ENCODE assay signal across 19 cellular contexts in the genomic region with DNA sequence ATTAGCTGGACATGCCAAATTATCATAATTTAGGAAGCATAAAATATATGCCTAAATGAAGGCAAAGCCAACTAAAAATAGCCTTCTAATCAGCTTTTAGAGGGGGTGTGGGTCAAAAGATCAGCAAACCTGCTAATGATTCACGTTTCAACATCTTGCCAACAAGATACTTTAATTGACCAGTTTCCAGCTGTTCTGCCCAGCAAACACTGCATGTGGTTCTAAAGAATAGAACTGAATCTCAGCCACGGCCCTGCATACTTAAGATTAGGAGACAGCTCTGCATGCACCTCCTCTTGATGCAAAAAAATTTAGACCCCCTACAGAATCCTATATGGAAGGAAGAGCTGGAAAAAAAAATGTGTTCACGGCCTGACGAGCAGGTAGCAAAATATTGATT.
DNase-seq lines count a peak whose midpoint lies in the region; ATAC-seq, FAIRE-seq and TF ChIP-seq lines count a peak whose summit lies in the region.
"Had no signal": no experiment of that assay in that cellular context is flagged by ENCODE, and none has a peak within 500 bp of the region (broad histone marks: within the 10 kb centered on the region; RNA-seq: fewer than 3 reads in every experiment).

No MANE protein-coding gene starts in this region.

- H2AFZ ChIP-seq in parathyroid adenoma, result peak overlapping the region; percentile 66

- H3K9me3 ChIP-seq in HUES48 (ENCODE audit: control insufficient read depth, insufficient read depth, low read length) (no peaks in the 10 kb centered on the region), endodermal cell (ENCODE audit: control insufficient read depth, low read length) (peaks cover 7% of the 10 kb centered on the region), parathyroid adenoma (ENCODE audit: control insufficient read depth, low read length) (no peaks in the 10 kb centered on the region), upper lobe of right lung (no peaks in the 10 kb centered on the region)
- H3K9me3 ChIP-seq: MG63 had no signal

- POLR2A ChIA-PET in activated CD4-positive, alpha-beta memory T cell treated with anti-CD3 and anti-CD28 coated beads for 36 hours (lab: Charles Lee), result no interaction called here

- H3K27me3 Mint-ChIP-seq in endodermal cell (ENCODE audit: insufficient read depth), result no peaks in the 10 kb centered on the region
- H3K27me3 Mint-ChIP-seq in activated CD4-positive, alpha-beta memory T cell treated with anti-CD3 and anti-CD28 coated beads for 36 hours, result no peaks in the 10 kb centered on the region
- H3K27me3 Mint-ChIP-seq: B cell had no signal

- H3K4me3 ChIP-seq in HUES48 (ENCODE audit: low read depth, low read length) (no peak overlapping the region), endodermal cell (ENCODE audit: low read length) (no peak overlapping the region), parathyroid adenoma (ENCODE audit: low read depth, low read length) (no peak overlapping the region), upper lobe of right lung (no peak overlapping the region)
- H3K4me3 ChIP-seq: GM12878, MG63 had no signal

- ATAC-seq in upper lobe of right lung, result no peak
- ATAC-seq: GM12878 had no signal

- DNase-seq in NCI-H69 (lab: John Stamatoyannopoulos, UW) (peak; percentile 96), endodermal cell (peak; percentile 65), iPS-NIHi7 (ENCODE audit: extremely low spot score) (no peak), upper lobe of right lung (no peak), H54 (ENCODE audit: insufficient read length, low spot score) (no peak)
- DNase-seq in activated CD4-positive, alpha-beta memory T cell treated with anti-CD3 and anti-CD28 coated beads for 36 hours, result no peak
- DNase-seq: CD4-positive, CD25-positive, alpha-beta regulatory T cell; GDM1; GOT3; Karpas-422; MG63; NCI-H1092; NCI-H187; NCI-H748 treated with DMSO at 0.1 percent for 48 hours had no signal

- peak overlapping the region; percentile 60 for H3K27ac ChIP-seq in HUES48 (ENCODE audit: low read depth, low read length)
- H3K27ac ChIP-seq in endodermal cell (ENCODE audit: low read depth, low read length), result peak overlapping the region; percentile 61
- peak overlapping the region; percentile 8 for H3K27ac ChIP-seq in parathyroid adenoma
- H3K27ac ChIP-seq in upper lobe of right lung, result no peak overlapping the region

- H3K4me1 ChIP-seq in HUES48 (ENCODE audit: control insufficient read depth, insufficient read depth, low read length), result peaks cover 9% of the 10 kb centered on the region; the same call in 1 of the 2 replicates
- peaks cover 26% of the 10 kb centered on the region for H3K4me1 ChIP-seq in endodermal cell (ENCODE audit: control insufficient read depth, insufficient read depth, low read length)
- H3K4me1 ChIP-seq in parathyroid adenoma, result peaks cover 15% of the 10 kb centered on the region
- H3K4me1 ChIP-seq in upper lobe of right lung, result no peaks in the 10 kb centered on the region

- H3K9ac ChIP-seq in HUES48 (ENCODE audit: low read depth, low read length) (no peak overlapping the region), endodermal cell (ENCODE audit: extremely low read depth, low read length, poor library complexity, severe bottlenecking) (no peak overlapping the region), parathyroid adenoma (no peak overlapping the region)

- no peak for TF ChIP-seq CTCF in endodermal cell (conservative IDR thresholded peaks at IDR 0.05)
- TF ChIP-seq CTCF in parathyroid adenoma (IDR thresholded peaks at IDR 0.05), result no peak
- TF ChIP-seq CTCF in upper lobe of right lung (IDR thresholded peaks at IDR 0.05), result no peak

- WGBS in endodermal cell (ENCODE audit: insufficient coverage in 1 of 2, insufficient read length in 1 of 2), 2 experiments, result 45 to 62% methylated on average over 3 to 4 of the region's 4 CpGs

- peaks cover 2% of the 10 kb centered on the region for H3K36me3 Mint-ChIP-seq in endodermal cell (ENCODE audit: low read depth)
- H3K36me3 Mint-ChIP-seq in activated CD4-positive, alpha-beta memory T cell treated with anti-CD3 and anti-CD28 coated beads for 36 hours, result no peaks in the 10 kb centered on the region
- H3K36me3 Mint-ChIP-seq: CD4-positive, CD25-positive, alpha-beta regulatory T cell had no signal

- H3K79me2 ChIP-seq in parathyroid adenoma, result no peaks in the 10 kb centered on the region

- H3K36me3 ChIP-seq in HUES48 (ENCODE audit: control insufficient read depth, insufficient read depth, low read length) (no peaks in the 10 kb centered on the region), endodermal cell (ENCODE audit: control insufficient read depth, insufficient read depth, low read length) (no peaks in the 10 kb centered on the region), parathyroid adenoma (ENCODE audit: control insufficient read depth, insufficient read depth, low read length) (no peaks in the 10 kb centered on the region), upper lobe of right lung (no peaks in the 10 kb centered on the region)
- H3K36me3 ChIP-seq: MG63 had no signal

- FAIRE-seq in H54 (lab: Jason Lieb, UNC), result no peak
- FAIRE-seq: GM12878, GM18507 had no signal

- no peak overlapping the region for H3K4me2 ChIP-seq in parathyroid adenoma (ENCODE audit: low read length)

- H3K4me1 Mint-ChIP-seq in endodermal cell, result peaks cover 49% of the 10 kb centered on the region
- no peaks in the 10 kb centered on the region for H3K4me1 Mint-ChIP-seq in activated CD4-positive, alpha-beta memory T cell treated with anti-CD3 and anti-CD28 coated beads for 36 hours (ENCODE audit: low read depth)
- H3K4me1 Mint-ChIP-seq: B cell; CD4-positive, CD25-positive, alpha-beta regulatory T cell had no signal

- H3K9me3 Mint-ChIP-seq in endodermal cell, result peaks cover 2% of the 10 kb centered on the region
- no peaks in the 10 kb centered on the region for H3K9me3 Mint-ChIP-seq in activated CD4-positive, alpha-beta memory T cell treated with anti-CD3 and anti-CD28 coated beads for 36 hours

- intact Hi-C loops in activated CD4-positive, alpha-beta memory T cell treated with anti-CD3 and anti-CD28 coated beads for 36 hours (cut with micrococcal nuclease), result no loop called here
- intact Hi-C loops in upper lobe of right lung (cut with DNase I), result no loop called here

- H3K27ac Mint-ChIP-seq in endodermal cell, result peak overlapping the region; percentile 86
- no peak overlapping the region for H3K27ac Mint-ChIP-seq in activated CD4-positive, alpha-beta memory T cell treated with anti-CD3 and anti-CD28 coated beads for 36 hours
- H3K27ac Mint-ChIP-seq: B cell; CD4-positive, CD25-positive, alpha-beta regulatory T cell had no signal

- no peak overlapping the region for H3K4me3 Mint-ChIP-seq in endodermal cell
- no peak overlapping the region for H3K4me3 Mint-ChIP-seq in activated CD4-positive, alpha-beta memory T cell treated with anti-CD3 and anti-CD28 coated beads for 36 hours
- H3K4me3 Mint-ChIP-seq: B cell; CD4-positive, CD25-positive, alpha-beta regulatory T cell had no signal

- no peak for TF ChIP-seq POLR2A in H54 (IDR thresholded peaks at IDR 0.05; ENCODE audit: low read depth, low read length)

- CTCF ChIA-PET in activated CD4-positive, alpha-beta memory T cell treated with anti-CD3 and anti-CD28 coated beads for 36 hours (lab: Charles Lee), result no interaction called here

- no peaks in the 10 kb centered on the region for H3K27me3 ChIP-seq in HUES48 (ENCODE audit: control insufficient read depth, insufficient read depth, low read length)
- no peaks in the 10 kb centered on the region for H3K27me3 ChIP-seq in endodermal cell (ENCODE audit: control insufficient read depth, insufficient read depth, low read length, poor library complexity, severe bottlenecking)
- no peaks in the 10 kb centered on the region for H3K27me3 ChIP-seq in parathyroid adenoma (ENCODE audit: control insufficient read depth, insufficient read depth, low read length)
- no peaks in the 10 kb centered on the region for H3K27me3 ChIP-seq in upper lobe of right lung
- H3K27me3 ChIP-seq: MG63 had no signal

Comparison
In these comparisons a context has a peak if more than half of its experiments do, and no peak if none do; other contexts are left out.
1. DNase-seq: peak in NCI-H69 (single experiment) and endodermal cell (single experiment); none in iPS-NIHi7 (single experiment), activated CD4-positive, alpha-beta memory T cell treated with anti-CD3 and anti-CD28 coated beads for 36 hours (single experiment), upper lobe of right lung (single experiment) and H54 (single experiment).